24 cellular contexts compared by ENCODE assay signal in genomic region chr12:61781021-61781581, GRCh38.
"Had no signal": no experiment of that assay in that cellular context is flagged by ENCODE, and none has a peak within 500 bp of the region (broad histone marks: within the 10 kb centered on the region; RNA-seq: fewer than 3 reads in every experiment).

No MANE protein-coding gene starts in this region.

- H3K27ac Mint-ChIP-seq: activated CD4-positive, alpha-beta memory T cell treated with anti-CD3 and anti-CD28 coated beads, Interleukin-2, amount 10 ng/mL, durations not matched to agents 7 days and 5 days; activated CD4-positive, alpha-beta T cell treated with anti-CD3 and anti-CD28 coated beads for 36 hours; activated naive CD4-positive, alpha-beta T cell treated with anti-CD3 and anti-CD28 coated beads, Interleukin-2, amount 50 U/mL, for 24 hours; activated T-cell treated with anti-CD3 and anti-CD28 coated beads, Interleukin-2, amount 50 U/mL, for 24 hours; immature natural killer cell; naive B cell had no signal

- H3K4me1 Mint-ChIP-seq: activated CD4-positive, alpha-beta memory T cell treated with anti-CD3 and anti-CD28 coated beads, Interleukin-2, amount 10 ng/mL, durations not matched to agents 7 days and 5 days; activated CD4-positive, alpha-beta T cell treated with anti-CD3 and anti-CD28 coated beads for 36 hours; activated naive CD4-positive, alpha-beta T cell treated with anti-CD3 and anti-CD28 coated beads, Interleukin-2, amount 50 U/mL, for 24 hours; immature natural killer cell; naive B cell had no signal

- H3K27me3 Mint-ChIP-seq: activated CD4-positive, alpha-beta memory T cell treated with anti-CD3 and anti-CD28 coated beads, Interleukin-2, amount 10 ng/mL, durations not matched to agents 7 days and 5 days; activated CD4-positive, alpha-beta T cell treated with anti-CD3 and anti-CD28 coated beads for 36 hours; activated naive CD4-positive, alpha-beta T cell treated with anti-CD3 and anti-CD28 coated beads, Interleukin-2, amount 50 U/mL, for 24 hours; activated T-cell treated with anti-CD3 and anti-CD28 coated beads, Interleukin-2, amount 50 U/mL, for 24 hours; naive B cell had no signal

- H3K4me3 ChIP-seq: adrenal gland, esophagus muscularis mucosa, lung, right atrium auricular region, transverse colon, vagina had no signal

- H3K9me3 ChIP-seq: esophagus muscularis mucosa, right atrium auricular region, transverse colon, vagina had no signal

- H3K36me3 Mint-ChIP-seq: immature natural killer cell, naive B cell had no signal

- H3K4me1 ChIP-seq: adrenal gland, right atrium auricular region, transverse colon, vagina had no signal

- H3K27ac ChIP-seq: adrenal gland, esophagus muscularis mucosa, right atrium auricular region, transverse colon, vagina, WERI-Rb-1 had no signal

- DNase-seq: activated CD4-positive, alpha-beta memory T cell treated with anti-CD3 and anti-CD28 coated beads, Interleukin-2, amount 10 ng/mL, durations not matched to agents 7 days and 5 days; activated CD4-positive, alpha-beta T cell treated with anti-CD3 and anti-CD28 coated beads for 36 hours; activated effector memory CD4-positive, alpha-beta T cell treated with Interleukin-2 at 50 U/mL for 16 hours; activated T-cell treated with anti-CD3 and anti-CD28 coated beads, Interleukin-2, amount 50 U/mL, for 24 hours; adrenal gland; hippocampal formation; immature natural killer cell; left cardiac atrium; naive B cell; nucleus accumbens; posterior cingulate gyrus; small intestine; stimulated activated naive CD8-positive, alpha-beta T cell treated with anti-CD3 and anti-CD28 coated beads, Interleukin-15, Interleukin-2, amounts not matched to agents 100 U/mL and 50 U/mL, for 24 hours; T-helper 1 cell; T1000; transverse colon; WERI-Rb-1 had no signal

- H3K4me3 Mint-ChIP-seq: activated CD4-positive, alpha-beta memory T cell treated with anti-CD3 and anti-CD28 coated beads, Interleukin-2, amount 10 ng/mL, durations not matched to agents 7 days and 5 days; activated CD4-positive, alpha-beta T cell treated with anti-CD3 and anti-CD28 coated beads for 36 hours; activated naive CD4-positive, alpha-beta T cell treated with anti-CD3 and anti-CD28 coated beads, Interleukin-2, amount 50 U/mL, for 24 hours; activated T-cell treated with anti-CD3 and anti-CD28 coated beads, Interleukin-2, amount 50 U/mL, for 24 hours; immature natural killer cell; naive B cell had no signal

- H3K27me3 ChIP-seq: adrenal gland, esophagus muscularis mucosa, right atrium auricular region, transverse colon, vagina had no signal

- ATAC-seq: activated CD4-positive, alpha-beta T cell treated with anti-CD3 and anti-CD28 coated beads for 36 hours; left cardiac atrium; stimulated activated naive CD8-positive, alpha-beta T cell treated with anti-CD3 and anti-CD28 coated beads, Interleukin-15, Interleukin-2, amounts not matched to agents 100 U/mL and 50 U/mL, for 24 hours had no signal

- H3K9me3 Mint-ChIP-seq: activated CD4-positive, alpha-beta memory T cell treated with anti-CD3 and anti-CD28 coated beads, Interleukin-2, amount 10 ng/mL, durations not matched to agents 7 days and 5 days had no signal

- FAIRE-seq: colon, endometrium, small intestine had no signal

- H3K36me3 ChIP-seq: adrenal gland, esophagus muscularis mucosa, right atrium auricular region, transverse colon, vagina, WERI-Rb-1 had no signal
